In genomic region chr6:26594730-26595632, GRCh38 we compare ENCODE assay signal across 8 cellular contexts. TPM values are rescaled to one million over a fixed set of nuclear protein-coding genes. Genes with fewer than 3 reads are reported as not detected.
A peak's percentile ranks its signal among the peaks of the same experiment; 100 is the strongest.
DNase-seq lines count a peak whose midpoint lies in the region; ATAC-seq, FAIRE-seq and TF ChIP-seq lines count a peak whose summit lies in the region.

No MANE protein-coding gene starts in this region.

- H2AFZ ChIP-seq in endothelial cell of umbilical vein (ENCODE audit: low read depth, low read length): peak overlapping the region; percentile 36

- no peak for ATAC-seq in HG02981 (IDR thresholded peaks at IDR 0.05; ENCODE audit: unreplicated experiment)

- in situ Hi-C loops in SK-MEL-5 (cut with HindIII; ENCODE audit: low pct_unique_long_range_greater_than_20kb, low sequenced_read_pairs): no loop called here

- dilution Hi-C loops in endothelial cell of umbilical vein (cut with MboI; ENCODE audit: extremely low pct_ligation_motif_present, low sequenced_read_pairs): no loop called here

- CTCF ChIA-PET in endothelial cell of umbilical vein (lab: Charles Lee): interaction anchor here (0.6 to 15.7 kb wide), 56 partner anchors 8 to 1300 kb away, joined by 3 to 359 read pairs (median 5); partner anchors contain the start of gene HMGN4

- no peak overlapping the region for H3K27ac ChIP-seq in HL-60 (replicated peaks)
- H3K27ac ChIP-seq in endothelial cell of umbilical vein (ENCODE audit: insufficient read depth, low read depth, low read length): no peak overlapping the region
- peak overlapping the region in 1 of 2 donors; percentile 77 for H3K27ac ChIP-seq in ovary

- TF ChIP-seq POLR2A in endothelial cell of umbilical vein (IDR thresholded peaks at IDR 0.05; ENCODE audit: low read depth, low read length) (no peak), ovary (IDR thresholded peaks at IDR 0.05) (no peak)

- peak; percentile 67 for FAIRE-seq in endothelial cell of umbilical vein (lab: Jason Lieb, UNC)

- H3K36me3 ChIP-seq in endothelial cell of umbilical vein (ENCODE audit: control insufficient read depth in 2 of 2, extremely low read depth in 1 of 2, insufficient read depth in 2 of 2, low read length in 2 of 2) (peaks cover 3 to 11% of the 10 kb centered on the region in 2 experiments), ovary (no peaks in the 10 kb centered on the region)

- no peak overlapping the region for H3K9ac ChIP-seq in endothelial cell of umbilical vein (replicated peaks; ENCODE audit: extremely low read depth, insufficient read depth, low read length)

- WGBS in ovary, 3 donors: 7 to 15% (median 12%) methylated on average over 23 of the region's 23 CpGs

- TF ChIP-seq CTCF in HL-60 (IDR thresholded peaks at IDR 0.05; ENCODE audit: insufficient read depth, low read length) (no peak), endothelial cell of umbilical vein (IDR thresholded peaks at IDR 0.05; ENCODE audit: extremely low read depth in 1 of 2, insufficient read depth in 1 of 2, low read depth in 1 of 2, low read length in 2 of 2) (no peak), ovary (IDR thresholded peaks at IDR 0.05) (no peak)

- H3K79me2 ChIP-seq in endothelial cell of umbilical vein (ENCODE audit: control insufficient read depth, insufficient read depth, low read length): peaks cover 13% of the 10 kb centered on the region

- no peaks in the 10 kb centered on the region for H3K9me1 ChIP-seq in endothelial cell of umbilical vein (replicated peaks; ENCODE audit: control insufficient read depth, extremely low read depth, insufficient read depth, low read length)

- peak overlapping the region; percentile 80 for H3K4me2 ChIP-seq in endothelial cell of umbilical vein (ENCODE audit: insufficient read depth, low read length)

- POLR2A ChIA-PET in endothelial cell of umbilical vein (lab: Charles Lee): interaction anchor here (0.7 to 1.6 kb wide), 5 partner anchors 69 to 538 kb away, joined by 3 to 5 read pairs (median 4); a partner anchor contains a TSS

- peaks cover 18% of the 10 kb centered on the region for H3K4me1 ChIP-seq in endothelial cell of umbilical vein (ENCODE audit: control insufficient read depth, extremely low read depth, insufficient read depth, low read length)
- H3K4me1 ChIP-seq in ovary (ENCODE audit: insufficient read depth): peaks cover 4% of the 10 kb centered on the region

- intact Hi-C loops in endothelial cell of umbilical vein (cut with micrococcal nuclease) (loop anchor here (1.0 to 5.0 kb wide), 5 partner anchors 23 to 1297 kb away; a partner anchor contains a TSS), ovary (cut with DNase I) (loop anchor here in 3 of 4 donors (5.0 to 10.0 kb wide), 3 partner anchors 250 to 420 kb away; no protein-coding TSS in a partner anchor)

- BruUV-seq in endothelial cell of umbilical vein (replicated peaks; lab: Mats Ljungman, UMichigan): no TSS peak

- no peaks in the 10 kb centered on the region for H3K9me3 ChIP-seq in endothelial cell of umbilical vein (replicated peaks; ENCODE audit: control insufficient read depth, insufficient read depth, low read length)
- H3K9me3 ChIP-seq in ovary: no peaks in the 10 kb centered on the region

- H3K27me3 ChIP-seq in HL-60 (ENCODE audit: insufficient read depth, poor library complexity, severe bottlenecking) (no peaks in the 10 kb centered on the region), endothelial cell of umbilical vein (ENCODE audit: control insufficient read depth in 2 of 2, insufficient read depth in 2 of 2, low read length in 2 of 2) (peaks cover 12 to 29% of the 10 kb centered on the region in 2 experiments), ovary (no peaks in the 10 kb centered on the region)

- H3K4me3 ChIP-seq in HL-60 (replicated peaks; ENCODE audit: insufficient read depth, low read length): peak overlapping the region; percentile 52; the same call in 1 of the 2 replicates
- H3K4me3 ChIP-seq in endothelial cell of umbilical vein (replicated peaks in 1 of 3; ENCODE audit: insufficient read depth in 1 of 3, low read depth in 1 of 3, low read length in 3 of 3): peak overlapping the region in 1 of 3 experiments; percentile 21
- peak overlapping the region; percentile 89 for H3K4me3 ChIP-seq in ovary

- DNase-seq in Ammon's horn (ENCODE audit: low spot score) (peak; percentile 43), HL-60 (ENCODE audit: low read depth in 1 of 2, low spot score in 1 of 2) (no peak), SK-MEL-5 (ENCODE audit: low read depth, low spot score) (peak; percentile 94), endothelial cell of umbilical vein (ENCODE audit: low read depth, low spot score) (peak; percentile 36), ovary (peak; percentile 34 to 70 (median 57)), NOMO-1 (lab: John Stamatoyannopoulos, UW; ENCODE audit: unreplicated experiment in 2 of 2) (no peak)
- DNase-seq in effector CD4-positive, alpha-beta T cell: no peak

- no peak for TF ChIP-seq EP300 in ovary (IDR thresholded peaks at IDR 0.05)

- H4K20me1 ChIP-seq in endothelial cell of umbilical vein (replicated peaks; ENCODE audit: control insufficient read depth, extremely low read depth, insufficient read depth, low read length): no peaks in the 10 kb centered on the region

TF ChIP-seq in endothelial cell of umbilical vein, 7 proteins besides CTCF, POLR2A, EP300 and RAD21:
- TF ChIP-seq JUN (IDR thresholded peaks at IDR 0.05; ENCODE audit: borderline replicate concordance, insufficient read depth, insufficient read length, low read depth) (no peak), FOS (IDR thresholded peaks at IDR 0.05; ENCODE audit: borderline replicate concordance, insufficient read depth, low read length) (no peak), EZH2 (IDR thresholded peaks at IDR 0.05; ENCODE audit: borderline replicate concordance, low read depth, low read length, severe bottlenecking) (no peak)
TF ChIP-seq in endothelial cell of umbilical vein: peak in this region for 0.

RNA-seq across cellular contexts. Expression of gene ABT1, which starts 1.8 kb away (rescaled TPM):
- 34.3 and 35.1 TPM in 2 replicates for total RNA-seq in SK-MEL-5 (2014; rRNA removed; shearing (Covaris generic))
- 27.3 and 27.7 TPM in 2 replicates for polyA plus RNA-seq in SK-MEL-5 (2015; cell fraction: cytosol; rRNA removed)
- polyA plus RNA-seq in SK-MEL-5 (2015; cell fraction: nucleus; rRNA removed): 18.6 and 20.7 TPM in 2 replicates
- total RNA-seq in endothelial cell of umbilical vein (18.5 and 20.1 TPM in 2 replicates), ovary (10 to 100 TPM; 10.9 to 17.5 (median 15.5) TPM)
- polyA plus RNA-seq in endothelial cell of umbilical vein (22.2 and 25.8 TPM in 2 replicates), ovary (10 to 100 TPM in 1 of 2 donors, 1 to 10 TPM in 1; 8.5 to 18.2 TPM)
- polyA plus RNA-seq in endothelial cell of umbilical vein (2011; cell fraction: cytosol; rRNA removed): 15.3 and 19.2 TPM in 2 replicates
- polyA plus RNA-seq in endothelial cell of umbilical vein (2011; cell fraction: nucleus; rRNA removed): 10.7 and 11.0 TPM in 2 replicates
- polyA plus RNA-seq in endothelial cell of umbilical vein (2012): 12.0 and 13.5 TPM in 2 replicates
- polyA minus RNA-seq in endothelial cell of umbilical vein: 17.7 and 18.1 TPM in 2 replicates
- 10.7 TPM for polyA minus RNA-seq in endothelial cell of umbilical vein (2011; cell fraction: cytosol; rRNA and poly(A)+ RNA removed)
- 14.0 and 15.7 TPM in 2 replicates for polyA minus RNA-seq in endothelial cell of umbilical vein (2011; cell fraction: nucleus; rRNA and poly(A)+ RNA removed)

RNA-seq across cellular contexts. Expression of gene HMGN4, which starts 56.8 kb away (rescaled TPM):
- total RNA-seq in SK-MEL-5 (2014; rRNA removed; shearing (Covaris generic)): 86.1 and 103 TPM in 2 replicates
- polyA plus RNA-seq in SK-MEL-5 (2015; cell fraction: cytosol; rRNA removed): 69.0 and 88.9 TPM in 2 replicates
- 69.1 and 80.6 TPM in 2 replicates for polyA plus RNA-seq in SK-MEL-5 (2015; cell fraction: nucleus; rRNA removed)
- 33.7 and 36.9 TPM in 2 replicates for total RNA-seq in endothelial cell of umbilical vein
- polyA plus RNA-seq in endothelial cell of umbilical vein: 12.3 and 13.1 TPM in 2 replicates
- polyA plus RNA-seq in endothelial cell of umbilical vein (2011; cell fraction: cytosol; rRNA removed): 25.9 and 32.8 TPM in 2 replicates
- 14.0 and 17.9 TPM in 2 replicates for polyA plus RNA-seq in endothelial cell of umbilical vein (2011; cell fraction: nucleus; rRNA removed)
- 28.5 and 43.6 TPM in 2 replicates for polyA plus RNA-seq in endothelial cell of umbilical vein (2012)
- polyA minus RNA-seq in endothelial cell of umbilical vein: 17.4 and 18.0 TPM in 2 replicates
- 15.0 TPM for polyA minus RNA-seq in endothelial cell of umbilical vein (2011; cell fraction: cytosol; rRNA and poly(A)+ RNA removed)
- 3.8 and 7.7 TPM in 2 replicates for polyA minus RNA-seq in endothelial cell of umbilical vein (2011; cell fraction: nucleus; rRNA and poly(A)+ RNA removed)
- total RNA-seq in ovary: 10 to 100 TPM; 48.6 to 78.9 (median 58.4) TPM
- 10 to 100 TPM; 53.5 to 69.7 TPM for polyA plus RNA-seq in ovary

Comparison
In these comparisons a context has a peak if more than half of its experiments do, and no peak if none do; other contexts are left out.
1. DNase-seq: peak in Ammon's horn (single experiment), SK-MEL-5 (single experiment), endothelial cell of umbilical vein (single experiment) and ovary (5 of 5); none in HL-60 (0 of 2), effector CD4-positive, alpha-beta T cell (single experiment) and NOMO-1 (0 of 2).